In the genomic region with DNA sequence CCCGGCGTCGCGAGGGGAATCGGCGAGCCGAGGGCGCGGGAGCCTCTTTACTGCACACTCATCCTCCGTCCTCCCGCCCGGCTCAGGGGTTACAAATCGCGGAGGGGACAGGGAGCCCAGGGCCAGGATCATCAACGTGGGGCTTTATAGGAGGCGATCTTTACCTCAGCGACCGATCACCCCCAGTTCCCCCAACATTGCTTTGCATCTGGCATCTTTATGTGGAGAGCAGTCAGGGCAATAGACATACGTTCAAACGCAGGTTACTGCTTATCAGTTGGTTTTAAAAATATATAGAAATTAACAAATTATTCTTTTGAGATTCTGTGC, we compare ENCODE assay signal across 8 cellular contexts. TPM values are rescaled to one million over a fixed set of nuclear protein-coding genes. Genes with fewer than 3 reads are reported as not detected.
DNase-seq lines count a peak whose midpoint lies in the region; ATAC-seq and TF ChIP-seq lines count a peak whose summit lies in the region.

No MANE protein-coding gene starts in this region.

- H3K4me1 ChIP-seq in HCT116 (ENCODE audit: control insufficient read depth in 1 of 2, insufficient read depth in 2 of 2, low read length in 2 of 2) = peaks cover 4 to 18% of the 10 kb centered on the region in 2 experiments; a peak in 2 of 4 replicates

- H3K4me3 ChIP-seq in HCT116 (replicated peaks in 1 of 2; ENCODE audit: low read depth in 1 of 2, low read length in 2 of 2) = peak overlapping the region; percentile 86 to 88
- peak overlapping the region; percentile 97 for H3K4me3 ChIP-seq in coronary artery

- H3K36me3 Mint-ChIP-seq in nephron progenitor cell (ENCODE audit: low read depth) = peaks cover 35% of the 10 kb centered on the region

- no TSS peak for BruUV-seq in HCT116 (replicated peaks; lab: Mats Ljungman, UMichigan)

- peak overlapping the region; percentile 99 for H3K4me3 Mint-ChIP-seq in nephron progenitor cell

- H3K9me2 ChIP-seq in HCT116 (ENCODE audit: insufficient read depth) = no peaks in the 10 kb centered on the region

- peak overlapping the region; percentile 68 for H3K27ac ChIP-seq in HCT116 (ENCODE audit: low read depth, low read length)
- H3K27ac ChIP-seq in coronary artery = peak overlapping the region; percentile 89

- RAD21 ChIA-PET in HCT116 (lab: Charles Lee; ENCODE audit: low non-redundant PET in 1 of 2, low total read pairs in 2 of 2, uncharacterized antibody in 2 of 2, unreplicated experiment in 2 of 2) = interaction anchor here (0.8 kb wide), 3 partner anchors 16 to 1626 kb away, joined by 3 to 6 read pairs (median 5); no protein-coding TSS in a partner anchor

- intact Hi-C loops in HCT116 (cut with micrococcal nuclease) = no loop called here

- no peaks in the 10 kb centered on the region for H3K27me3 ChIP-seq in HCT116 (ENCODE audit: insufficient read depth, low read length)

- H3K9ac ChIP-seq in HCT116 (ENCODE audit: low read length) = peak overlapping the region; percentile 91

- H3K36me3 ChIP-seq in HCT116 (ENCODE audit: control insufficient read depth in 1 of 2, insufficient read depth in 2 of 2, low read length in 2 of 2) = no peaks in the 10 kb centered on the region

- H3K27ac Mint-ChIP-seq in nephron progenitor cell = peak overlapping the region; percentile 94

- peaks cover 5% of the 10 kb centered on the region for H3K27me3 Mint-ChIP-seq in nephron progenitor cell (ENCODE audit: low read depth, poor library complexity)

- peaks cover 9% of the 10 kb centered on the region; the same call in 1 of the 2 replicates for H4K20me1 ChIP-seq in HCT116 (ENCODE audit: insufficient read depth)

- TF ChIP-seq POLR2A in HCT116 (IDR thresholded peaks at IDR 0.05; ENCODE audit: borderline replicate concordance, extremely low read depth, insufficient read depth, insufficient read length) = no peak

- H3K9me3 ChIP-seq in HCT116 (ENCODE audit: control insufficient read depth in 1 of 2, insufficient read depth in 1 of 2, low read depth in 1 of 2, low read length in 2 of 2) = no peaks in the 10 kb centered on the region

- TF ChIP-seq CTCF in HCT116 (IDR thresholded peaks at IDR 0.05 in 2 of 3, conservative IDR thresholded peaks at IDR 0.05 in 1 of 3; ENCODE audit: borderline replicate concordance in 1 of 3, insufficient read depth in 1 of 3, low read depth in 2 of 3, low read length in 2 of 3) (no peak), coronary artery (IDR thresholded peaks at IDR 0.05) (no peak), nephron progenitor cell (IDR thresholded peaks at IDR 0.05) (no peak)

- H3K79me2 ChIP-seq in HCT116 (ENCODE audit: insufficient read depth, low read length) = peaks cover 56% of the 10 kb centered on the region

- H3K9me3 Mint-ChIP-seq in nephron progenitor cell = no peaks in the 10 kb centered on the region

- POLR2A ChIA-PET in HCT116 (lab: Charles Lee) = interaction anchor here (0.8 kb wide), 1 partner anchor 11 kb away, joined by 4 read pairs; no protein-coding TSS in a partner anchor

- CTCF ChIA-PET in HCT116 (lab: Charles Lee) = no interaction called here

- H3K4me2 ChIP-seq in HCT116 (ENCODE audit: low read length) = peak overlapping the region; percentile 70

- peaks cover 35% of the 10 kb centered on the region for H3K4me1 Mint-ChIP-seq in nephron progenitor cell

- ATAC-seq in GM18502 (IDR thresholded peaks at IDR 0.05; ENCODE audit: poor library complexity, unreplicated experiment) = peak; percentile 20
- ATAC-seq in HCT116 = peak; percentile 16; the same call in 1 of the 2 replicates
- ATAC-seq in HG03135 (IDR thresholded peaks at IDR 0.05; ENCODE audit: unreplicated experiment) = no peak

- DNase-seq in HCT116 (ENCODE audit: low read depth, low spot score) (no peak), NCI-H69 (lab: John Stamatoyannopoulos, UW) (peak; percentile 75), coronary artery (ENCODE audit: low spot score) (no peak), nephron progenitor cell (no peak), NCI-H1694 treated with DMSO at 0.1 percent for 48 hours (lab: John Stamatoyannopoulos, UW) (no peak), NOMO-1 (lab: John Stamatoyannopoulos, UW; ENCODE audit: unreplicated experiment in 2 of 2) (no peak)

- no peak overlapping the region for H2AFZ ChIP-seq in HCT116 (ENCODE audit: low read depth, low read length, poor library complexity, severe bottlenecking)

- no peak for TF ChIP-seq RAD21 in HCT116 (IDR thresholded peaks at IDR 0.05; ENCODE audit: low read depth)

TF ChIP-seq in HCT116, 20 proteins besides CTCF, POLR2A, EP300 and RAD21:
- TF ChIP-seq ZFX (IDR thresholded peaks at IDR 0.05) (peak; percentile 67; the same call in 1 of the 2 replicates), CBX3 (IDR thresholded peaks at IDR 0.05; ENCODE audit: low read depth) (no peak)

RNA-seq across cellular contexts. Expression of gene HSF2, which starts 0.6 kb away (rescaled TPM):
- 19.8 TPM for total RNA-seq in HCT116 (2021; ENCODE audit: unreplicated experiment)
- polyA plus RNA-seq in HCT116 (2012) = 19.1 and 20.9 TPM in 2 replicates
